In genomic region chr7:18038391-18038790, GRCh38 we compare ENCODE assay signal across 19 cellular contexts. TPM values are rescaled to one million over a fixed set of nuclear protein-coding genes. Genes with fewer than 3 reads are reported as not detected.
DNase-seq lines count a peak whose midpoint lies in the region; ATAC-seq and TF ChIP-seq lines count a peak whose summit lies in the region.
"Had no signal": no experiment of that assay in that cellular context is flagged by ENCODE, and none has a peak within 500 bp of the region (broad histone marks: within the 10 kb centered on the region; RNA-seq: fewer than 3 reads in every experiment).

No MANE protein-coding gene starts in this region.

- peak; percentile 4 to 12 for DNase-seq in NCI-H2081 (lab: John Stamatoyannopoulos, UW)
- DNase-seq in NCI-H2081 treated with DMSO at 0.1 percent for 48 hours (lab: John Stamatoyannopoulos, UW): no peak
- DNase-seq in fibroblast of the aortic adventitia (ENCODE audit: low read depth): peak; percentile 17
- no peak for DNase-seq in activated T-helper 2 cell treated with anti-CD3 and anti-CD28 coated beads, Interferon-gamma antibody, Interleukin-2, Interleukin-4, amounts not matched to agents 10 μg/mL and 5 μg/mL and 100 μg/mL, durations not matched to agents 14 hours and 24 hours and 36 hours (ENCODE audit: low spot score)
- DNase-seq in foreskin melanocyte: no peak
- DNase-seq in left colon: no peak
- DNase-seq: 8988T; AML-193; Caco-2; CD8-positive, alpha-beta memory T cell; GM23248; H7; IMR-90 had no signal

- H3K9me3 Mint-ChIP-seq in activated T-helper 2 cell treated with anti-CD3 and anti-CD28 coated beads, Interferon-gamma antibody, Interleukin-2, Interleukin-4, amounts not matched to agents 10 μg/mL and 5 μg/mL and 100 μg/mL, durations not matched to agents 14 hours and 24 hours and 36 hours: no peaks in the 10 kb centered on the region

- no peaks in the 10 kb centered on the region for H3K27me3 Mint-ChIP-seq in activated T-helper 2 cell treated with anti-CD3 and anti-CD28 coated beads, Interferon-gamma antibody, Interleukin-2, Interleukin-4, amounts not matched to agents 10 μg/mL and 5 μg/mL and 100 μg/mL, durations not matched to agents 14 hours and 24 hours and 36 hours (ENCODE audit: low read depth)

- H3K27ac Mint-ChIP-seq in activated T-helper 2 cell treated with anti-CD3 and anti-CD28 coated beads, Interferon-gamma antibody, Interleukin-2, Interleukin-4, amounts not matched to agents 10 μg/mL and 5 μg/mL and 100 μg/mL, durations not matched to agents 14 hours and 24 hours and 36 hours: no peak overlapping the region
- H3K27ac Mint-ChIP-seq: CD8-positive, alpha-beta memory T cell had no signal

- no peak overlapping the region for H3K4me3 ChIP-seq in fibroblast of the aortic adventitia (ENCODE audit: low read depth, low read length)
- H3K4me3 ChIP-seq: BLaER1, GM12878, GM23248 had no signal

- H3K4me1 Mint-ChIP-seq in activated T-helper 2 cell treated with anti-CD3 and anti-CD28 coated beads, Interferon-gamma antibody, Interleukin-2, Interleukin-4, amounts not matched to agents 10 μg/mL and 5 μg/mL and 100 μg/mL, durations not matched to agents 14 hours and 24 hours and 36 hours (ENCODE audit: low read depth): no peaks in the 10 kb centered on the region
- H3K4me1 Mint-ChIP-seq: CD8-positive, alpha-beta memory T cell had no signal

- TF ChIP-seq CTCF in fibroblast of the aortic adventitia (IDR thresholded peaks at IDR 0.05; ENCODE audit: insufficient read depth, low read length): no peak

- no peaks in the 10 kb centered on the region for H3K36me3 Mint-ChIP-seq in activated T-helper 2 cell treated with anti-CD3 and anti-CD28 coated beads, Interferon-gamma antibody, Interleukin-2, Interleukin-4, amounts not matched to agents 10 μg/mL and 5 μg/mL and 100 μg/mL, durations not matched to agents 14 hours and 24 hours and 36 hours (ENCODE audit: low read depth)

- no peak overlapping the region for H3K4me3 Mint-ChIP-seq in activated T-helper 2 cell treated with anti-CD3 and anti-CD28 coated beads, Interferon-gamma antibody, Interleukin-2, Interleukin-4, amounts not matched to agents 10 μg/mL and 5 μg/mL and 100 μg/mL, durations not matched to agents 14 hours and 24 hours and 36 hours (ENCODE audit: low read depth)
- H3K4me3 Mint-ChIP-seq: CD8-positive, alpha-beta memory T cell had no signal

- ATAC-seq in SK-N-SH treated with all-trans-retinoic acid at 6 μM for 48 hours (peak; percentile 15; the same call in 2 of the 3 replicates), left colon (no peak)

- intact Hi-C loops in activated T-helper 2 cell treated with anti-CD3 and anti-CD28 coated beads, Interferon-gamma antibody, Interleukin-2, Interleukin-4, amounts not matched to agents 10 μg/mL and 5 μg/mL and 100 μg/mL, durations not matched to agents 14 hours and 24 hours and 36 hours (cut with micrococcal nuclease): no loop called here
- intact Hi-C loops in left colon (cut with DNase I, micrococcal nuclease): no loop called here

TF ChIP-seq in SK-N-SH treated with all-trans-retinoic acid at 6 μM for 48 hours, 23 proteins besides CTCF, POLR2A, EP300 and RAD21:
- TF ChIP-seq CSDC2 (CRISPR knock-in tag; IDR thresholded peaks at IDR 0.05) (no peak), GLIS3 (CRISPR knock-in tag; IDR thresholded peaks at IDR 0.05) (no peak), ARNTL (CRISPR knock-in tag; IDR thresholded peaks at IDR 0.05; ENCODE audit: borderline replicate concordance, low read depth) (no peak)
TF ChIP-seq in SK-N-SH treated with all-trans-retinoic acid at 6 μM for 48 hours: peak in this region for 0.

RNA-seq across cellular contexts. Expression of gene PRPS1L1, which starts 10.7 kb away (rescaled TPM):
- total RNA-seq in fibroblast of the aortic adventitia (ENCODE audit: low replicate concordance) (not detected in 2 replicates), left colon (not detected)
- not detected in 2 replicates for total RNA-seq in activated T-helper 2 cell treated with anti-CD3 and anti-CD28 coated beads, Interferon-gamma antibody, Interleukin-2, Interleukin-4, amounts not matched to agents 10 μg/mL and 5 μg/mL and 100 μg/mL, durations not matched to agents 14 hours and 24 hours and 36 hours
- total RNA-seq: Caco-2; CD8-positive, alpha-beta memory T cell; Daoy; G401; GM12878; GM23248; H7; HT-29; IMR-90 had no signal

Comparison
In these comparisons a context has a peak if more than half of its experiments do, and no peak if none do; other contexts are left out.
1. DNase-seq: peak in NCI-H2081 (2 of 2) and fibroblast of the aortic adventitia (single experiment); none in NCI-H2081 treated with DMSO at 0.1 percent for 48 hours (single experiment), activated T-helper 2 cell treated with anti-CD3 and anti-CD28 coated beads, Interferon-gamma antibody, Interleukin-2, Interleukin-4, amounts not matched to agents 10 μg/mL and 5 μg/mL and 100 μg/mL, durations not matched to agents 14 hours and 24 hours and 36 hours (single experiment), foreskin melanocyte (single experiment) and left colon (0 of 2).